ENCODE assay signal across 1 cellular context in genomic region chr16:83912152-83912948, GRCh38.
TF ChIP-seq lines count a peak whose summit lies in the region.

No MANE protein-coding gene starts in this region.

TF ChIP-seq in HepG2, 621 proteins besides CTCF, POLR2A, EP300 and RAD21:
- TF ChIP-seq GPN1 (CRISPR knock-in tag; IDR thresholded peaks at IDR 0.05; ENCODE audit: borderline replicate concordance) = no peak
- no peak for TF ChIP-seq MLLT10 (CRISPR knock-in tag; IDR thresholded peaks at IDR 0.05)
- TF ChIP-seq CREB1 (IDR thresholded peaks at IDR 0.05) = 0 out of 2 replicates have a peak, but pooled peaks have one; percentile 31
- TF ChIP-seq CREB1 (CRISPR knock-in tag; IDR thresholded peaks at IDR 0.05) = no peak
- no peak for TF ChIP-seq ZNF44 (CRISPR knock-in tag; IDR thresholded peaks at IDR 0.05)
